8 cellular contexts compared by ENCODE assay signal in genomic region chr19:48837081-48837524, GRCh38. TPM values are rescaled to one million over a fixed set of nuclear protein-coding genes. Genes with fewer than 3 reads are reported as not detected.
DNase-seq lines count a peak whose midpoint lies in the region; ATAC-seq and TF ChIP-seq lines count a peak whose summit lies in the region.

No MANE protein-coding gene starts in this region.

- H3K27me3 ChIP-seq in PC-3 (ENCODE audit: low read length), result no peaks in the 10 kb centered on the region

- H3K27me3 Mint-ChIP-seq in activated T-helper 17 cell treated with anti-CD3 and anti-CD28 coated beads, Interleukin-2, amount 50 U/mL, for 72 hours, result peaks cover 14% of the 10 kb centered on the region
- peaks cover 3% of the 10 kb centered on the region for H3K27me3 Mint-ChIP-seq in nephron progenitor cell (ENCODE audit: low read depth, poor library complexity)

- peaks cover 8% of the 10 kb centered on the region for H3K4me1 Mint-ChIP-seq in activated T-helper 17 cell treated with anti-CD3 and anti-CD28 coated beads, Interleukin-2, amount 50 U/mL, for 72 hours
- peaks cover 36% of the 10 kb centered on the region for H3K4me1 Mint-ChIP-seq in nephron progenitor cell

- no peaks in the 10 kb centered on the region for H3F3A ChIP-seq in PC-3 (ENCODE audit: low read length, unreplicated experiment)

- H4K20me1 ChIP-seq in PC-3 (ENCODE audit: low read length), result no peaks in the 10 kb centered on the region

- peak overlapping the region; percentile 87 for H3K27ac Mint-ChIP-seq in activated T-helper 17 cell treated with anti-CD3 and anti-CD28 coated beads, Interleukin-2, amount 50 U/mL, for 72 hours
- H3K27ac Mint-ChIP-seq in nephron progenitor cell, result peak overlapping the region; percentile 97

- H3K4me2 ChIP-seq in PC-3 (ENCODE audit: low read length), result peak overlapping the region; percentile 84

- no peaks in the 10 kb centered on the region for H3K36me3 Mint-ChIP-seq in activated T-helper 17 cell treated with anti-CD3 and anti-CD28 coated beads, Interleukin-2, amount 50 U/mL, for 72 hours (ENCODE audit: low read depth)
- H3K36me3 Mint-ChIP-seq in nephron progenitor cell (ENCODE audit: low read depth), result peaks cover 17% of the 10 kb centered on the region

- no peak overlapping the region for H3K9ac ChIP-seq in PC-3 (ENCODE audit: low read length)

- H3K9me3 ChIP-seq in PC-3 (ENCODE audit: low read length), result no peaks in the 10 kb centered on the region

- H3K9me2 ChIP-seq in PC-3 (replicated peaks; ENCODE audit: low read length), result no peaks in the 10 kb centered on the region

- H3K4me3 Mint-ChIP-seq in activated T-helper 17 cell treated with anti-CD3 and anti-CD28 coated beads, Interleukin-2, amount 50 U/mL, for 72 hours, result peak overlapping the region; percentile 84
- H3K4me3 Mint-ChIP-seq in nephron progenitor cell, result peak overlapping the region; percentile 86

- H3K36me3 ChIP-seq in PC-3 (ENCODE audit: low read depth, low read length), result no peaks in the 10 kb centered on the region

- no TSS peak for BruUV-seq in PC-3 (replicated peaks; lab: Mats Ljungman, UMichigan)

- peak overlapping the region; percentile 69 for H3K4me3 ChIP-seq in PC-3 (ENCODE audit: low read length)
- peak overlapping the region; percentile 17 for H3K4me3 ChIP-seq in fibroblast of pulmonary artery (replicated peaks; ENCODE audit: low read depth, low read length)

- no peaks in the 10 kb centered on the region for H3K9me3 Mint-ChIP-seq in activated T-helper 17 cell treated with anti-CD3 and anti-CD28 coated beads, Interleukin-2, amount 50 U/mL, for 72 hours
- H3K9me3 Mint-ChIP-seq in nephron progenitor cell, result no peaks in the 10 kb centered on the region

- TF ChIP-seq CTCF in PC-3 (conservative IDR thresholded peaks at IDR 0.05; ENCODE audit: low read depth, low read length) (no peak), fibroblast of pulmonary artery (IDR thresholded peaks at IDR 0.05; ENCODE audit: low read length, missing control alignments) (no peak), nephron progenitor cell (IDR thresholded peaks at IDR 0.05) (no peak)

- no peaks in the 10 kb centered on the region for H3K79me2 ChIP-seq in PC-3 (ENCODE audit: low read length)

- peak overlapping the region; percentile 69 for H2AFZ ChIP-seq in PC-3 (ENCODE audit: low read length)

- no peak overlapping the region for H3K27ac ChIP-seq in PC-3 (ENCODE audit: low read length)

- intact Hi-C loops in PC-3 (cut with micrococcal nuclease), result loop anchor here (2.0 kb wide), 1 partner anchor 36 kb away; the partner anchor contains the start of gene PPP1R15A

- ATAC-seq in HG03354 (IDR thresholded peaks at IDR 0.05; ENCODE audit: poor library complexity, severe bottlenecking, unreplicated experiment) (peak; percentile 68), PC-3 (peak; percentile 80), GM21786 (IDR thresholded peaks at IDR 0.05; ENCODE audit: unreplicated experiment) (no peak)
- peak; percentile 54 for ATAC-seq in activated T-helper 17 cell treated with anti-CD3 and anti-CD28 coated beads, Interleukin-2, amount 50 U/mL, for 72 hours (replicated peaks)
- peak; percentile 89 for ATAC-seq in stimulated activated naive CD8-positive, alpha-beta T cell treated with anti-CD3 and anti-CD28 coated beads, Interleukin-15, Interleukin-2, amounts not matched to agents 100 U/mL and 50 U/mL, for 24 hours

- H3K4me1 ChIP-seq in PC-3 (ENCODE audit: insufficient read depth, low read length), result peaks cover 9% of the 10 kb centered on the region; the same call in 1 of the 2 replicates

- CTCF ChIA-PET in PC-3 (lab: Charles Lee), result interaction anchor here (0.8 kb wide), 1 partner anchor 42 kb away, joined by 3 read pairs; no protein-coding TSS in a partner anchor

- DNase-seq in EL (peak; percentile 80), PC-3 (peak; percentile 82), fibroblast of pulmonary artery (ENCODE audit: low read depth) (peak; percentile 77), nephron progenitor cell (peak; percentile 91)
- peak; percentile 91 for DNase-seq in stimulated activated naive CD8-positive, alpha-beta T cell treated with anti-CD3 and anti-CD28 coated beads, Interleukin-15, Interleukin-2, amounts not matched to agents 100 U/mL and 50 U/mL, for 24 hours

- POLR2A ChIA-PET in PC-3 (lab: Charles Lee; ENCODE audit: unreplicated experiment), result no interaction called here

RNA-seq across cellular contexts. Expression of gene HSD17B14, which starts 0.8 kb away (rescaled TPM):
- 15.0 and 15.4 TPM in 2 replicates for total RNA-seq in PC-3 (2014; rRNA removed)
- total RNA-seq in activated T-helper 17 cell treated with anti-CD3 and anti-CD28 coated beads, Interleukin-2, amount 50 U/mL, for 72 hours, result 1 to 10 TPM in 1 of 2 donors, not detected in 1; 1.6 TPM

RNA-seq across cellular contexts. Expression of gene BCAT2, which starts 26.3 kb away (rescaled TPM):
- total RNA-seq in PC-3 (2014; rRNA removed), result 41.1 and 50.0 TPM in 2 replicates
- total RNA-seq in activated T-helper 17 cell treated with anti-CD3 and anti-CD28 coated beads, Interleukin-2, amount 50 U/mL, for 72 hours, result 10 to 100 TPM; 39.7 to 54.3 TPM

RNA-seq across cellular contexts. Expression of gene PLEKHA4, which starts 31.3 kb away (rescaled TPM):
- total RNA-seq in PC-3 (2014; rRNA removed), result 0.63 and 1.2 TPM in 2 replicates
- total RNA-seq in activated T-helper 17 cell treated with anti-CD3 and anti-CD28 coated beads, Interleukin-2, amount 50 U/mL, for 72 hours, result 10 to 100 TPM in 1 of 2 donors, 1 to 10 TPM in 1; 6.5 to 17.6 TPM

RNA-seq across cellular contexts. Expression of gene PPP1R15A, which starts 35.1 kb away (rescaled TPM):
- 78.0 and 105 TPM in 2 replicates for total RNA-seq in PC-3 (2014; rRNA removed)
- 100 to 1,000 TPM in 1 of 2 donors, 10 to 100 TPM in 1; 75.1 to 129 TPM for total RNA-seq in activated T-helper 17 cell treated with anti-CD3 and anti-CD28 coated beads, Interleukin-2, amount 50 U/mL, for 72 hours
